In genomic region chr17:40315678-40316570, GRCh38 we compare ENCODE assay signal across 1 cellular context.
TF ChIP-seq lines count a peak whose summit lies in the region.

No MANE protein-coding gene starts in this region.

TF ChIP-seq in K562, 482 proteins besides CTCF, POLR2A, EP300 and RAD21 (continued from another document):
- TF ChIP-seq ZBTB11 (CRISPR knock-in tag; IDR thresholded peaks at IDR 0.05) = no peak
- peak; percentile 63; the same call in 1 of the 2 replicates for TF ChIP-seq SPI1 (IDR thresholded peaks at IDR 0.05; ENCODE audit: borderline replicate concordance, low read depth, low read length)
- TF ChIP-seq CTBP1 (IDR thresholded peaks at IDR 0.05; ENCODE audit: borderline replicate concordance) = peak; percentile 30; the same call in 1 of the 2 replicates
- TF ChIP-seq NCOA4 (IDR thresholded peaks at IDR 0.05; ENCODE audit: partially characterized antibody) = no peak
- TF ChIP-seq MEIS2 (IDR thresholded peaks at IDR 0.05; ENCODE audit: partially characterized antibody) = peak; percentile 56
- no peak for TF ChIP-seq FOXP4 (CRISPR knock-in tag; IDR thresholded peaks at IDR 0.05; ENCODE audit: borderline replicate concordance)
- TF ChIP-seq RHOXF2B (CRISPR knock-in tag; conservative IDR thresholded peaks at IDR 0.05) = no peak
- no peak for TF ChIP-seq CEBPB (tag; IDR thresholded peaks at IDR 0.05)
- no peak for TF ChIP-seq DACH1 (IDR thresholded peaks at IDR 0.05; ENCODE audit: partially characterized antibody)
- TF ChIP-seq ZFP36 (IDR thresholded peaks at IDR 0.05; ENCODE audit: low read depth, low read length, partially characterized antibody) = no peak
- no peak for TF ChIP-seq MNT (conservative IDR thresholded peaks at IDR 0.05)
